Comparison of ENCODE assay signal across 18 cellular contexts in genomic region chr6:41702089-41702745, GRCh38. TPM values are rescaled to one million over a fixed set of nuclear protein-coding genes. Genes with fewer than 3 reads are reported as not detected.
"Had no signal": no experiment of that assay in that cellular context is flagged by ENCODE, and none has a peak within 500 bp of the region (broad histone marks: within the 10 kb centered on the region; RNA-seq: fewer than 3 reads in every experiment).

No MANE protein-coding gene starts in this region.

- DNase-seq: activated CD4-positive, alpha-beta memory T cell treated with anti-CD3 and anti-CD28 coated beads for 36 hours; activated gamma-delta T cell; activated T-cell treated with anti-CD3 and anti-CD28 coated beads, Interleukin-2, amount 50 U/mL, for 4 hours; aorta; esophagus squamous epithelium; foreskin fibroblast; left ventricle myocardium superior; pancreas; small intestine; stimulated activated naive CD8-positive, alpha-beta T cell treated with anti-CD3 and anti-CD28 coated beads, Interleukin-15, Interleukin-2, amounts not matched to agents 100 U/mL and 50 U/mL, for 24 hours had no signal

- H3K4me3 ChIP-seq: breast epithelium, esophagus squamous epithelium, pancreas had no signal

- H3K36me3 ChIP-seq: breast epithelium, pancreas had no signal

- H3K27me3 Mint-ChIP-seq: activated CD4-positive, alpha-beta memory T cell treated with anti-CD3 and anti-CD28 coated beads for 36 hours; activated naive CD8-positive, alpha-beta T cell had no signal

- H3K36me3 Mint-ChIP-seq: activated CD4-positive, alpha-beta memory T cell treated with anti-CD3 and anti-CD28 coated beads for 36 hours; activated naive CD8-positive, alpha-beta T cell had no signal

- H3K27ac ChIP-seq: breast epithelium, esophagus squamous epithelium, pancreas had no signal

- FAIRE-seq: pancreas, small intestine, urothelium cell line had no signal

- H3K27ac Mint-ChIP-seq: activated CD4-positive, alpha-beta memory T cell treated with anti-CD3 and anti-CD28 coated beads for 36 hours; activated naive CD8-positive, alpha-beta T cell; T-helper 2 cell treated with Interferon-gamma antibody and Interleukin-4, amounts not matched to agents 5 μg/mL and 100 μg/mL, for 36 hours had no signal

- ATAC-seq: activated T-cell treated with anti-CD3 and anti-CD28 coated beads, Interleukin-2, amount 50 U/mL, for 4 hours; left ventricle myocardium superior; pancreas; stimulated activated naive CD8-positive, alpha-beta T cell treated with anti-CD3 and anti-CD28 coated beads, Interleukin-15, Interleukin-2, amounts not matched to agents 100 U/mL and 50 U/mL, for 24 hours had no signal

- H3K9me3 Mint-ChIP-seq: activated CD4-positive, alpha-beta memory T cell treated with anti-CD3 and anti-CD28 coated beads for 36 hours; activated T-cell treated with anti-CD3 and anti-CD28 coated beads, Interleukin-2, amount 50 U/mL, for 4 hours; neural crest cell; T-helper 2 cell treated with Interferon-gamma antibody and Interleukin-4, amounts not matched to agents 5 μg/mL and 100 μg/mL, for 36 hours had no signal

- H3K9me3 ChIP-seq: breast epithelium, esophagus squamous epithelium, pancreas had no signal

- H3K27me3 ChIP-seq: breast epithelium, esophagus squamous epithelium, pancreas had no signal

- H3K4me3 Mint-ChIP-seq: activated CD4-positive, alpha-beta memory T cell treated with anti-CD3 and anti-CD28 coated beads for 36 hours; activated naive CD8-positive, alpha-beta T cell; activated T-cell treated with anti-CD3 and anti-CD28 coated beads, Interleukin-2, amount 50 U/mL, for 4 hours; neural crest cell; T-helper 2 cell treated with Interferon-gamma antibody and Interleukin-4, amounts not matched to agents 5 μg/mL and 100 μg/mL, for 36 hours had no signal

RNA-seq across cellular contexts. Expression of gene PGC, which starts 45.0 kb away (rescaled TPM):
- total RNA-seq: activated CD4-positive, alpha-beta memory T cell treated with anti-CD3 and anti-CD28 coated beads for 36 hours; chondrocyte; left ventricle myocardium superior; myocyte; neural crest cell; renal cortical epithelial cell had no signal
